Comparison of ENCODE assay signal across 22 cellular contexts in genomic region chr20:34165246-34165645, GRCh38. TPM values are rescaled to one million over a fixed set of nuclear protein-coding genes. Genes with fewer than 3 reads are reported as not detected.
A peak's percentile ranks its signal among the peaks of the same experiment; 100 is the strongest.
DNase-seq lines count a peak whose midpoint lies in the region; ATAC-seq and TF ChIP-seq lines count a peak whose summit lies in the region.
"Had no signal": no experiment of that assay in that cellular context is flagged by ENCODE, and none has a peak within 500 bp of the region (broad histone marks: within the 10 kb centered on the region; RNA-seq: fewer than 3 reads in every experiment).

No MANE protein-coding gene starts in this region.

- H3K36me3 ChIP-seq in A673 (ENCODE audit: insufficient read depth, low read length, poor library complexity, severe bottlenecking) = no peaks in the 10 kb centered on the region
- H3K36me3 ChIP-seq: pancreas, sigmoid colon had no signal

- H3K27ac Mint-ChIP-seq in T-helper 17 cell = peak overlapping the region; percentile 51
- H3K27ac Mint-ChIP-seq: CD14-positive monocyte; stimulated activated memory B cell treated with anti-CD40 and anti-IgM and Interleukin-4, amounts not matched to agents 10 μg/mL and 1 μg/mL and 100 μg/mL, for 72 hours; T-cell had no signal

- CTCF ChIA-PET in A673 (lab: Charles Lee) = interaction anchor here (0.6 kb wide), 1 partner anchor 53 kb away, joined by 3 read pairs; no protein-coding TSS in a partner anchor

- intact Hi-C loops in A673 (cut with micrococcal nuclease; ENCODE audit: unreplicated experiment) = no loop called here

- peak; percentile 43 for DNase-seq in A673 (ENCODE audit: low spot score)
- peak; percentile 21 for DNase-seq in GM04503 (ENCODE audit: low read depth)
- DNase-seq in T-helper 17 cell = no peak
- DNase-seq in foreskin melanocyte = peak; percentile 57
- DNase-seq in anterior cingulate cortex (lab: John Stamatoyannopoulos, UW) = no peak
- DNase-seq in UCSD-AML1 (lab: John Stamatoyannopoulos, UW; ENCODE audit: unreplicated experiment) = no peak
- DNase-seq in activated CD4-positive, CD25-positive, alpha-beta regulatory T cell treated with anti-CD3 and anti-CD28 coated beads, Interleukin-2, amount 50 U/mL, for 72 hours = no peak
- DNase-seq: ACHN; activated CD8-positive, alpha-beta memory T cell treated with anti-CD3 and anti-CD28 coated beads, Interleukin-2, amount 50 U/mL, for 48 hours; activated effector memory CD4-positive, alpha-beta T cell treated with Interleukin-2 at 50 U/mL for 16 hours; HCEC 1CT; naive thymus-derived CD4-positive, alpha-beta T cell; NCI-H1105 treated with DMSO at 0.1 percent for 48 hours; NCI-H2081 treated with DMSO at 0.1 percent for 48 hours; NCI-H524; pancreas; sigmoid colon; T-cell had no signal

- ATAC-seq in T-helper 17 cell (no peak), GM21528 (IDR thresholded peaks at IDR 0.05; ENCODE audit: low FRiP score, unreplicated experiment) (no peak)
- ATAC-seq: naive thymus-derived CD4-positive, alpha-beta T cell; pancreas; stimulated activated memory B cell treated with anti-CD40 and anti-IgM and Interleukin-4, amounts not matched to agents 10 μg/mL and 1 μg/mL and 100 μg/mL, for 72 hours; T-cell had no signal

- POLR2A ChIA-PET in A673 (lab: Charles Lee; ENCODE audit: low non-redundant PET) = no interaction called here

- H3K27ac ChIP-seq in A673 (ENCODE audit: low read depth, low read length, poor library complexity, severe bottlenecking) = peak overlapping the region; percentile 52
- H3K27ac ChIP-seq: pancreas, RWPE1, sigmoid colon had no signal

- H3K4me1 Mint-ChIP-seq in T-helper 17 cell = peaks cover under 1% of the 10 kb centered on the region
- H3K4me1 Mint-ChIP-seq: stimulated activated memory B cell treated with anti-CD40 and anti-IgM and Interleukin-4, amounts not matched to agents 10 μg/mL and 1 μg/mL and 100 μg/mL, for 72 hours had no signal

- H3K4me1 ChIP-seq in A673 (ENCODE audit: insufficient read depth, low read length, poor library complexity, severe bottlenecking) = peaks cover 13% of the 10 kb centered on the region
- H3K4me1 ChIP-seq: pancreas, sigmoid colon had no signal

- peaks cover 6% of the 10 kb centered on the region for H3K36me3 Mint-ChIP-seq in T-helper 17 cell (ENCODE audit: low read depth)
- H3K36me3 Mint-ChIP-seq: CD14-positive monocyte; naive thymus-derived CD4-positive, alpha-beta T cell; stimulated activated memory B cell treated with anti-CD40 and anti-IgM and Interleukin-4, amounts not matched to agents 10 μg/mL and 1 μg/mL and 100 μg/mL, for 72 hours; T-cell had no signal

- H3K4me3 Mint-ChIP-seq in T-helper 17 cell = no peak overlapping the region
- H3K4me3 Mint-ChIP-seq: CD14-positive monocyte; naive thymus-derived CD4-positive, alpha-beta T cell; stimulated activated memory B cell treated with anti-CD40 and anti-IgM and Interleukin-4, amounts not matched to agents 10 μg/mL and 1 μg/mL and 100 μg/mL, for 72 hours; T-cell had no signal

- peaks cover 15% of the 10 kb centered on the region for H3K27me3 Mint-ChIP-seq in T-helper 17 cell

- H3K9me3 ChIP-seq in A673 (ENCODE audit: low read depth, low read length, poor library complexity, severe bottlenecking) = no peaks in the 10 kb centered on the region
- no peaks in the 10 kb centered on the region for H3K9me3 ChIP-seq in T-helper 17 cell (ENCODE audit: control insufficient read depth, low read length, poor library complexity, severe bottlenecking)
- H3K9me3 ChIP-seq: pancreas, sigmoid colon had no signal

- no peak overlapping the region for H3K4me3 ChIP-seq in A673 (ENCODE audit: low read depth, low read length, poor library complexity, severe bottlenecking)
- H3K4me3 ChIP-seq: pancreas, sigmoid colon had no signal

- H3K27me3 ChIP-seq in A673 (replicated peaks; ENCODE audit: insufficient read depth, low read depth, low read length, poor library complexity) = no peaks in the 10 kb centered on the region
- H3K27me3 ChIP-seq: pancreas, sigmoid colon had no signal

- BruUV-seq in A673 (replicated peaks; lab: Mats Ljungman, UMichigan) = no TSS peak

- TF ChIP-seq CTCF in A673 (conservative IDR thresholded peaks at IDR 0.05; ENCODE audit: low read depth, low read length) = no peak

RNA-seq across cellular contexts. Expression of gene EIF2S2, which starts 53.2 kb away (rescaled TPM):
- total RNA-seq in A673 (2021) (130 and 142 TPM in 2 replicates), T-helper 17 cell (10 to 100 TPM; 18.8 to 20.6 TPM)

Comparison
In these comparisons a context has a peak if more than half of its experiments do, and no peak if none do; other contexts are left out.
1. DNase-seq: peak in A673 (single experiment), GM04503 (single experiment) and foreskin melanocyte (single experiment); none in T-helper 17 cell (0 of 3), anterior cingulate cortex (0 of 58), UCSD-AML1 (single experiment) and activated CD4-positive, CD25-positive, alpha-beta regulatory T cell treated with anti-CD3 and anti-CD28 coated beads, Interleukin-2, amount 50 U/mL, for 72 hours (single experiment).